ENCODE assay signal across 1 cellular context in genomic region chr2:200221055-200221692, GRCh38.
TF ChIP-seq lines count a peak whose summit lies in the region.

No MANE protein-coding gene starts in this region.

TF ChIP-seq in HepG2, 621 proteins besides CTCF, POLR2A, EP300 and RAD21 (continued from another document and continues in another):
- TF ChIP-seq MXD3 (CRISPR knock-in tag; IDR thresholded peaks at IDR 0.05), result no peak
- TF ChIP-seq, protein P1, sequence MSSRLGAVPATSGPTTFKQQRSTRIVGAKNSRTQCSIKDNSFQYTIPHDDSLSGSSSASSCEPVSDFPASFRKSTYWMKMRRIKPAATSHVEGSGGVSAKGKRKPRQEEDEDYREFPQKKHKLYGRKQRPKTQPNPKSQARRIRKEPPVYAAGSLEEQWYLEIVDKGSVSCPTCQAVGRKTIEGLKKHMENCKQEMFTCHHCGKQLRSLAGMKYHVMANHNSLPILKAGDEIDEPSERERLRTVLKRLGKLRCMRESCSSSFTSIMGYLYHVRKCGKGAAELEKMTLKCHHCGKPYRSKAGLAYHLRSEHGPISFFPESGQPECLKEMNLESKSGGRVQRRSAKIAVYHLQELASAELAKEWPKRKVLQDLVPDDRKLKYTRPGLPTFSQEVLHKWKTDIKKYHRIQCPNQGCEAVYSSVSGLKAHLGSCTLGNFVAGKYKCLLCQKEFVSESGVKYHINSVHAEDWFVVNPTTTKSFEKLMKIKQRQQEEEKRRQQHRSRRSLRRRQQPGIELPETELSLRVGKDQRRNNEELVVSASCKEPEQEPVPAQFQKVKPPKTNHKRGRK (CRISPR knock-in tag; IDR thresholded peaks at IDR 0.05), result no peak
- TF ChIP-seq ZBTB26 (CRISPR knock-in tag; IDR thresholded peaks at IDR 0.05; ENCODE audit: borderline replicate concordance), result 0 out of 2 replicates have a peak, but pooled peaks have one; percentile 18
- no peak for TF ChIP-seq DR1 (CRISPR knock-in tag; IDR thresholded peaks at IDR 0.05)
- TF ChIP-seq, protein P2, sequence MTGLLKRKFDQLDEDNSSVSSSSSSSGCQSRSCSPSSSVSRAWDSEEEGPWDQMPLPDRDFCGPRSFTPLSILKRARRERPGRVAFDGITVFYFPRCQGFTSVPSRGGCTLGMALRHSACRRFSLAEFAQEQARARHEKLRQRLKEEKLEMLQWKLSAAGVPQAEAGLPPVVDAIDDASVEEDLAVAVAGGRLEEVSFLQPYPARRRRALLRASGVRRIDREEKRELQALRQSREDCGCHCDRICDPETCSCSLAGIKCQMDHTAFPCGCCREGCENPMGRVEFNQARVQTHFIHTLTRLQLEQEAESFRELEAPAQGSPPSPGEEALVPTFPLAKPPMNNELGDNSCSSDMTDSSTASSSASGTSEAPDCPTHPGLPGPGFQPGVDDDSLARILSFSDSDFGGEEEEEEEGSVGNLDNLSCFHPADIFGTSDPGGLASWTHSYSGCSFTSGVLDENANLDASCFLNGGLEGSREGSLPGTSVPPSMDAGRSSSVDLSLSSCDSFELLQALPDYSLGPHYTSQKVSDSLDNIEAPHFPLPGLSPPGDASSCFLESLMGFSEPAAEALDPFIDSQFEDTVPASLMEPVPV (CRISPR knock-in tag; IDR thresholded peaks at IDR 0.05), result 0 out of 2 replicates have a peak, but pooled peaks have one; percentile 27
- no peak for TF ChIP-seq SMAD1 (CRISPR knock-in tag; IDR thresholded peaks at IDR 0.05; ENCODE audit: borderline replicate concordance, low read depth)
- TF ChIP-seq ZNF761 (CRISPR knock-in tag; conservative IDR thresholded peaks at IDR 0.05), result peak; percentile 70; the same call in 1 of the 2 replicates
- 0 out of 2 replicates have a peak, but pooled peaks have one; percentile 48 for TF ChIP-seq ATF5 (CRISPR knock-in tag; IDR thresholded peaks at IDR 0.05; ENCODE audit: low read depth)
- TF ChIP-seq ZNF672 (CRISPR knock-in tag; IDR thresholded peaks at IDR 0.05), result no peak
- peak; percentile 61; the same call in 1 of the 2 replicates for TF ChIP-seq ZNF800 (CRISPR knock-in tag; IDR thresholded peaks at IDR 0.05)
- peak; percentile 76 for TF ChIP-seq PITX1 (CRISPR knock-in tag; IDR thresholded peaks at IDR 0.05)
- TF ChIP-seq UBTF (CRISPR knock-in tag; IDR thresholded peaks at IDR 0.05), result no peak
- no peak; the same call in 1 of the 2 replicates for TF ChIP-seq MTF1 (CRISPR knock-in tag; IDR thresholded peaks at IDR 0.05)
- no peak for TF ChIP-seq TEAD2 (CRISPR knock-in tag; IDR thresholded peaks at IDR 0.05)
- TF ChIP-seq NRL (CRISPR knock-in tag; IDR thresholded peaks at IDR 0.05; ENCODE audit: borderline replicate concordance), result no peak
- peak; percentile 93 for TF ChIP-seq TEAD3 (CRISPR knock-in tag; optimal IDR thresholded peaks at IDR 0.05; ENCODE audit: borderline replicate concordance)
- TF ChIP-seq POLR2AphosphoS5 (IDR thresholded peaks at IDR 0.05; ENCODE audit: low read depth, low read length), result peak; percentile 78
- TF ChIP-seq ZNF263 (CRISPR knock-in tag; IDR thresholded peaks at IDR 0.05), result no peak
- TF ChIP-seq, protein P3, sequence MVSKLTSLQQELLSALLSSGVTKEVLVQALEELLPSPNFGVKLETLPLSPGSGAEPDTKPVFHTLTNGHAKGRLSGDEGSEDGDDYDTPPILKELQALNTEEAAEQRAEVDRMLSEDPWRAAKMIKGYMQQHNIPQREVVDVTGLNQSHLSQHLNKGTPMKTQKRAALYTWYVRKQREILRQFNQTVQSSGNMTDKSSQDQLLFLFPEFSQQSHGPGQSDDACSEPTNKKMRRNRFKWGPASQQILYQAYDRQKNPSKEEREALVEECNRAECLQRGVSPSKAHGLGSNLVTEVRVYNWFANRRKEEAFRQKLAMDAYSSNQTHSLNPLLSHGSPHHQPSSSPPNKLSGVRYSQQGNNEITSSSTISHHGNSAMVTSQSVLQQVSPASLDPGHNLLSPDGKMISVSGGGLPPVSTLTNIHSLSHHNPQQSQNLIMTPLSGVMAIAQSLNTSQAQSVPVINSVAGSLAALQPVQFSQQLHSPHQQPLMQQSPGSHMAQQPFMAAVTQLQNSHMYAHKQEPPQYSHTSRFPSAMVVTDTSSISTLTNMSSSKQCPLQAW (CRISPR knock-in tag; IDR thresholded peaks at IDR 0.05), result peak; percentile 98
- no peak for TF ChIP-seq SETDB1 (CRISPR knock-in tag; IDR thresholded peaks at IDR 0.05; ENCODE audit: borderline replicate concordance)
- no peak for TF ChIP-seq SP4 (CRISPR knock-in tag; IDR thresholded peaks at IDR 0.05)
- TF ChIP-seq ZNF567 (CRISPR knock-in tag; IDR thresholded peaks at IDR 0.05; ENCODE audit: borderline replicate concordance), result no peak
- TF ChIP-seq, protein P4, sequence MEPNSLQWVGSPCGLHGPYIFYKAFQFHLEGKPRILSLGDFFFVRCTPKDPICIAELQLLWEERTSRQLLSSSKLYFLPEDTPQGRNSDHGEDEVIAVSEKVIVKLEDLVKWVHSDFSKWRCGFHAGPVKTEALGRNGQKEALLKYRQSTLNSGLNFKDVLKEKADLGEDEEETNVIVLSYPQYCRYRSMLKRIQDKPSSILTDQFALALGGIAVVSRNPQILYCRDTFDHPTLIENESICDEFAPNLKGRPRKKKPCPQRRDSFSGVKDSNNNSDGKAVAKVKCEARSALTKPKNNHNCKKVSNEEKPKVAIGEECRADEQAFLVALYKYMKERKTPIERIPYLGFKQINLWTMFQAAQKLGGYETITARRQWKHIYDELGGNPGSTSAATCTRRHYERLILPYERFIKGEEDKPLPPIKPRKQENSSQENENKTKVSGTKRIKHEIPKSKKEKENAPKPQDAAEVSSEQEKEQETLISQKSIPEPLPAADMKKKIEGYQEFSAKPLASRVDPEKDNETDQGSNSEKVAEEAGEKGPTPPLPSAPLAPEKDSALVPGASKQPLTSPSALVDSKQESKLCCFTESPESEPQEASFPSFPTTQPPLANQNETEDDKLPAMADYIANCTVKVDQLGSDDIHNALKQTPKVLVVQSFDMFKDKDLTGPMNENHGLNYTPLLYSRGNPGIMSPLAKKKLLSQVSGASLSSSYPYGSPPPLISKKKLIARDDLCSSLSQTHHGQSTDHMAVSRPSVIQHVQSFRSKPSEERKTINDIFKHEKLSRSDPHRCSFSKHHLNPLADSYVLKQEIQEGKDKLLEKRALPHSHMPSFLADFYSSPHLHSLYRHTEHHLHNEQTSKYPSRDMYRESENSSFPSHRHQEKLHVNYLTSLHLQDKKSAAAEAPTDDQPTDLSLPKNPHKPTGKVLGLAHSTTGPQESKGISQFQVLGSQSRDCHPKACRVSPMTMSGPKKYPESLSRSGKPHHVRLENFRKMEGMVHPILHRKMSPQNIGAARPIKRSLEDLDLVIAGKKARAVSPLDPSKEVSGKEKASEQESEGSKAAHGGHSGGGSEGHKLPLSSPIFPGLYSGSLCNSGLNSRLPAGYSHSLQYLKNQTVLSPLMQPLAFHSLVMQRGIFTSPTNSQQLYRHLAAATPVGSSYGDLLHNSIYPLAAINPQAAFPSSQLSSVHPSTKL (CRISPR knock-in tag; IDR thresholded peaks at IDR 0.05), result peak; percentile 98
- peak; percentile 74; the same call in 1 of the 2 replicates for TF ChIP-seq ERF (CRISPR knock-in tag; IDR thresholded peaks at IDR 0.05)
- no peak for TF ChIP-seq ZC3H13 (CRISPR knock-in tag; IDR thresholded peaks at IDR 0.05)
- no peak for TF ChIP-seq ZBTB8A (CRISPR knock-in tag; IDR thresholded peaks at IDR 0.05; ENCODE audit: borderline replicate concordance, low read depth)
- 0 out of 2 replicates have a peak, but pooled peaks have one; percentile 36 for TF ChIP-seq ZNF703 (CRISPR knock-in tag; IDR thresholded peaks at IDR 0.05; ENCODE audit: borderline replicate concordance)
- peak; percentile 84; the same call in 1 of the 2 replicates for TF ChIP-seq THRA (CRISPR knock-in tag; IDR thresholded peaks at IDR 0.05; ENCODE audit: borderline replicate concordance)
- TF ChIP-seq, protein P5, sequence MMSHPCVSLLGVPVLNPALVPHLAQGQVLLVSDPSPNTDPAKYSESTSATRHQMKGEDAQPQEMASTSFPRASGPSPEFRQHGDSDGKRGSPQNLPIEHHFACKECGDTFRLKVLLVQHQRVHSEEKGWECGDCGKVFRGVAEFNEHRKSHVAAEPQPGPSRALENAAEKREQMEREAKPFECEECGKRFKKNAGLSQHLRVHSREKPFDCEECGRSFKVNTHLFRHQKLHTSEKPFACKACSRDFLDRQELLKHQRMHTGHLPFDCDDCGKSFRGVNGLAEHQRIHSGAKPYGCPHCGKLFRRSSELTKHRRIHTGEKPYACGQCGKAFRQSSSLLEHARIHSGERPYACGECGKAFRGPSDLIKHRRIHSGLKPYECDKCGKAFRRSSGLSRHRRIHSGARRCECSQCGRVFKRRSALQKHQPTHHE (CRISPR knock-in tag; IDR thresholded peaks at IDR 0.05; ENCODE audit: borderline replicate concordance), result no peak
- peak; percentile 91 for TF ChIP-seq ZSCAN29 (CRISPR knock-in tag; conservative IDR thresholded peaks at IDR 0.05)
- no peak for TF ChIP-seq POLR2AphosphoS2 (IDR thresholded peaks at IDR 0.05; ENCODE audit: low read depth, low read length)
- TF ChIP-seq, protein P6, sequence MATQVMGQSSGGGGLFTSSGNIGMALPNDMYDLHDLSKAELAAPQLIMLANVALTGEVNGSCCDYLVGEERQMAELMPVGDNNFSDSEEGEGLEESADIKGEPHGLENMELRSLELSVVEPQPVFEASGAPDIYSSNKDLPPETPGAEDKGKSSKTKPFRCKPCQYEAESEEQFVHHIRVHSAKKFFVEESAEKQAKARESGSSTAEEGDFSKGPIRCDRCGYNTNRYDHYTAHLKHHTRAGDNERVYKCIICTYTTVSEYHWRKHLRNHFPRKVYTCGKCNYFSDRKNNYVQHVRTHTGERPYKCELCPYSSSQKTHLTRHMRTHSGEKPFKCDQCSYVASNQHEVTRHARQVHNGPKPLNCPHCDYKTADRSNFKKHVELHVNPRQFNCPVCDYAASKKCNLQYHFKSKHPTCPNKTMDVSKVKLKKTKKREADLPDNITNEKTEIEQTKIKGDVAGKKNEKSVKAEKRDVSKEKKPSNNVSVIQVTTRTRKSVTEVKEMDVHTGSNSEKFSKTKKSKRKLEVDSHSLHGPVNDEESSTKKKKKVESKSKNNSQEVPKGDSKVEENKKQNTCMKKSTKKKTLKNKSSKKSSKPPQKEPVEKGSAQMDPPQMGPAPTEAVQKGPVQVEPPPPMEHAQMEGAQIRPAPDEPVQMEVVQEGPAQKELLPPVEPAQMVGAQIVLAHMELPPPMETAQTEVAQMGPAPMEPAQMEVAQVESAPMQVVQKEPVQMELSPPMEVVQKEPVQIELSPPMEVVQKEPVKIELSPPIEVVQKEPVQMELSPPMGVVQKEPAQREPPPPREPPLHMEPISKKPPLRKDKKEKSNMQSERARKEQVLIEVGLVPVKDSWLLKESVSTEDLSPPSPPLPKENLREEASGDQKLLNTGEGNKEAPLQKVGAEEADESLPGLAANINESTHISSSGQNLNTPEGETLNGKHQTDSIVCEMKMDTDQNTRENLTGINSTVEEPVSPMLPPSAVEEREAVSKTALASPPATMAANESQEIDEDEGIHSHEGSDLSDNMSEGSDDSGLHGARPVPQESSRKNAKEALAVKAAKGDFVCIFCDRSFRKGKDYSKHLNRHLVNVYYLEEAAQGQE (IDR thresholded peaks at IDR 0.05; ENCODE audit: borderline replicate concordance in 1 of 2, low read depth in 1 of 2, low read length in 2 of 2), result peak in 1 of 2 experiments; percentile 64; a peak in 1 of 4 replicates
- TF ChIP-seq RCOR2 (CRISPR knock-in tag; IDR thresholded peaks at IDR 0.05), result peak; percentile 92
